In genomic region chr16:57604177-57604576, GRCh38 we compare ENCODE assay signal across 29 cellular contexts. TPM values are rescaled to one million over a fixed set of nuclear protein-coding genes. Genes with fewer than 3 reads are reported as not detected.
DNase-seq lines count a peak whose midpoint lies in the region; ATAC-seq and TF ChIP-seq lines count a peak whose summit lies in the region.
"Had no signal": no experiment of that assay in that cellular context is flagged by ENCODE, and none has a peak within 500 bp of the region (broad histone marks: within the 10 kb centered on the region; RNA-seq: fewer than 3 reads in every experiment).

No MANE protein-coding gene starts in this region.

- H3K4me1 Mint-ChIP-seq in activated CD4-positive, alpha-beta T cell treated with anti-CD3 and anti-CD28 coated beads, Interleukin-2, amount 10 ng/mL, durations not matched to agents 7 days and 5 days: peaks cover 77% of the 10 kb centered on the region
- peaks cover 61% of the 10 kb centered on the region for H3K4me1 Mint-ChIP-seq in CD8-positive, alpha-beta T cell (ENCODE audit: low read depth)
- peaks cover 20% of the 10 kb centered on the region for H3K4me1 Mint-ChIP-seq in chondrocyte (ENCODE audit: low read depth)
- no peaks in the 10 kb centered on the region for H3K4me1 Mint-ChIP-seq in osteocyte (ENCODE audit: unreplicated experiment)
- no peaks in the 10 kb centered on the region for H3K4me1 Mint-ChIP-seq in endothelial cell (ENCODE audit: unreplicated experiment)

- H3K36me3 Mint-ChIP-seq in activated CD4-positive, alpha-beta T cell treated with anti-CD3 and anti-CD28 coated beads, Interleukin-2, amount 10 ng/mL, durations not matched to agents 7 days and 5 days (ENCODE audit: low read depth): peaks cover 2% of the 10 kb centered on the region
- no peaks in the 10 kb centered on the region for H3K36me3 Mint-ChIP-seq in CD8-positive, alpha-beta T cell
- H3K36me3 Mint-ChIP-seq in chondrocyte (ENCODE audit: low read depth) (peaks cover 1% of the 10 kb centered on the region), osteocyte (ENCODE audit: unreplicated experiment) (no peaks in the 10 kb centered on the region), endothelial cell (ENCODE audit: low read depth, unreplicated experiment) (no peaks in the 10 kb centered on the region)
- H3K36me3 Mint-ChIP-seq: CD4-positive, CD25-positive, alpha-beta regulatory T cell; mesothelial cell of epicardium had no signal

- no peak for DNase-seq in activated CD4-positive, alpha-beta T cell treated with anti-CD3 and anti-CD28 coated beads, Interleukin-2, amount 10 ng/mL, durations not matched to agents 7 days and 5 days
- DNase-seq in activated CD4-positive, alpha-beta T cell treated with anti-CD3 and anti-CD28 coated beads for 48 hours: no peak
- no peak for DNase-seq in CD8-positive, alpha-beta T cell
- DNase-seq in chondrocyte (ENCODE audit: low spot score): peak; percentile 56
- DNase-seq in osteocyte (ENCODE audit: extremely low spot score, unreplicated experiment): peak; percentile 44
- DNase-seq in stimulated activated CD4-positive, alpha-beta T cell treated with anti-CD3 and anti-CD28 coated beads, Interleukin-4, amount 100 ng/mL, for 1 hour: no peak
- DNase-seq in hippocampal formation (lab: John Stamatoyannopoulos, UW): no peak
- no peak for DNase-seq in endothelial cell (ENCODE audit: low spot score)
- DNase-seq: CD4-positive, CD25-positive, alpha-beta regulatory T cell; effector CD8-positive, alpha-beta T cell; EL; foreskin fibroblast; kidney glomerular epithelial cell; naive B cell; NCI-H1092; NCI-H1694; NCI-H446; NCI-H748 treated with DMSO at 0.1 percent for 48 hours; nucleus accumbens; psoas muscle; SHP77; stimulated activated CD4-positive, alpha-beta T cell treated with anti-CD3 and anti-CD28 coated beads, Interleukin-4, amount 100 ng/mL, for 4 hours; trophoblast cell had no signal

- peaks cover 3% of the 10 kb centered on the region for H3K27me3 Mint-ChIP-seq in activated CD4-positive, alpha-beta T cell treated with anti-CD3 and anti-CD28 coated beads, Interleukin-2, amount 10 ng/mL, durations not matched to agents 7 days and 5 days
- H3K27me3 Mint-ChIP-seq in CD8-positive, alpha-beta T cell (ENCODE audit: low read depth): no peaks in the 10 kb centered on the region
- H3K27me3 Mint-ChIP-seq in chondrocyte (ENCODE audit: low read depth): no peaks in the 10 kb centered on the region
- H3K27me3 Mint-ChIP-seq in osteocyte (ENCODE audit: unreplicated experiment): peaks cover 22% of the 10 kb centered on the region
- peaks cover 3% of the 10 kb centered on the region for H3K27me3 Mint-ChIP-seq in endothelial cell (ENCODE audit: unreplicated experiment)

- no peaks in the 10 kb centered on the region for H3K9me3 ChIP-seq in CD8-positive, alpha-beta T cell (ENCODE audit: low read length)
- H3K9me3 ChIP-seq: ascending aorta, psoas muscle had no signal

- ATAC-seq in CD8-positive, alpha-beta T cell: no peak
- ATAC-seq: activated CD4-positive, CD25-positive, alpha-beta regulatory T cell treated with anti-CD3 and anti-CD28 coated beads, Interleukin-2, amount 50 U/mL, for 24 hours; esophagus mucosa; GM23338; psoas muscle; stimulated activated effector memory CD8-positive, alpha-beta T cell treated with anti-CD3 and anti-CD28 coated beads, Interleukin-12 subunit alpha, Interleukin-12 subunit beta, amount 100 ng/mL, for 72 hours had no signal

- no peak overlapping the region for H3K4me3 Mint-ChIP-seq in activated CD4-positive, alpha-beta T cell treated with anti-CD3 and anti-CD28 coated beads, Interleukin-2, amount 10 ng/mL, durations not matched to agents 7 days and 5 days
- H3K4me3 Mint-ChIP-seq in CD8-positive, alpha-beta T cell: no peak overlapping the region
- H3K4me3 Mint-ChIP-seq in chondrocyte (ENCODE audit: unreplicated experiment) (no peak overlapping the region), osteocyte (ENCODE audit: unreplicated experiment) (no peak overlapping the region), endothelial cell (ENCODE audit: unreplicated experiment) (no peak overlapping the region)
- H3K4me3 Mint-ChIP-seq: CD4-positive, CD25-positive, alpha-beta regulatory T cell; GM23338; mesothelial cell of epicardium; stimulated activated effector memory CD8-positive, alpha-beta T cell treated with anti-CD3 and anti-CD28 coated beads, Interleukin-12 subunit alpha, Interleukin-12 subunit beta, amount 100 ng/mL, for 72 hours had no signal

- H3K27ac ChIP-seq in CD8-positive, alpha-beta T cell (ENCODE audit: low read depth, low read length): no peak overlapping the region
- H3K27ac ChIP-seq: ascending aorta, psoas muscle had no signal

- no peaks in the 10 kb centered on the region for H3K27me3 ChIP-seq in CD8-positive, alpha-beta T cell (ENCODE audit: insufficient read depth, low read length)
- H3K27me3 ChIP-seq: ascending aorta had no signal

- H3K9me3 Mint-ChIP-seq in activated CD4-positive, alpha-beta T cell treated with anti-CD3 and anti-CD28 coated beads, Interleukin-2, amount 10 ng/mL, durations not matched to agents 7 days and 5 days: peaks cover 2% of the 10 kb centered on the region
- H3K9me3 Mint-ChIP-seq in CD8-positive, alpha-beta T cell: no peaks in the 10 kb centered on the region
- no peaks in the 10 kb centered on the region for H3K9me3 Mint-ChIP-seq in chondrocyte (ENCODE audit: low read depth)
- H3K9me3 Mint-ChIP-seq in osteocyte (ENCODE audit: unreplicated experiment): no peaks in the 10 kb centered on the region
- no peaks in the 10 kb centered on the region for H3K9me3 Mint-ChIP-seq in endothelial cell (ENCODE audit: unreplicated experiment)
- H3K9me3 Mint-ChIP-seq: CD4-positive, CD25-positive, alpha-beta regulatory T cell; GM23338; mesothelial cell of epicardium; naive B cell; stimulated activated effector memory CD8-positive, alpha-beta T cell treated with anti-CD3 and anti-CD28 coated beads, Interleukin-12 subunit alpha, Interleukin-12 subunit beta, amount 100 ng/mL, for 72 hours had no signal

- H3K4me1 ChIP-seq in CD8-positive, alpha-beta T cell (ENCODE audit: insufficient read depth, low read length): peaks cover 48% of the 10 kb centered on the region
- H3K4me1 ChIP-seq: ascending aorta had no signal

- no peaks in the 10 kb centered on the region for H3K36me3 ChIP-seq in CD8-positive, alpha-beta T cell (ENCODE audit: insufficient read depth, low read length)
- H3K36me3 ChIP-seq: ascending aorta had no signal

- peak overlapping the region; percentile 46 for H3K27ac Mint-ChIP-seq in activated CD4-positive, alpha-beta T cell treated with anti-CD3 and anti-CD28 coated beads, Interleukin-2, amount 10 ng/mL, durations not matched to agents 7 days and 5 days
- H3K27ac Mint-ChIP-seq in CD8-positive, alpha-beta T cell: peak overlapping the region; percentile 22
- H3K27ac Mint-ChIP-seq in chondrocyte (ENCODE audit: unreplicated experiment) (no peak overlapping the region), osteocyte (ENCODE audit: unreplicated experiment) (no peak overlapping the region), endothelial cell (ENCODE audit: unreplicated experiment) (no peak overlapping the region)
- H3K27ac Mint-ChIP-seq: GM23338, mesothelial cell of epicardium, naive B cell had no signal

- POLR2A ChIA-PET in activated CD4-positive, alpha-beta T cell treated with anti-CD3 and anti-CD28 coated beads, Interleukin-2, amount 10 ng/mL, durations not matched to agents 7 days and 5 days (lab: Charles Lee): no interaction called here
- POLR2A ChIA-PET in CD8-positive, alpha-beta T cell (lab: Charles Lee): no interaction called here

- CTCF ChIA-PET in activated CD4-positive, alpha-beta T cell treated with anti-CD3 and anti-CD28 coated beads, Interleukin-2, amount 10 ng/mL, durations not matched to agents 7 days and 5 days (lab: Charles Lee): interaction anchor here (0.6 to 0.9 kb wide), 3 partner anchors 11 to 28 kb away, joined by 3 read pairs; no protein-coding TSS in a partner anchor
- CTCF ChIA-PET in CD8-positive, alpha-beta T cell (lab: Charles Lee): interaction anchor here (6.9 to 15.1 kb wide), 2 partner anchors 12 to 43 kb away, joined by 60 to 180 read pairs; no protein-coding TSS in a partner anchor

- no peak overlapping the region for H3K4me3 ChIP-seq in CD8-positive, alpha-beta T cell (ENCODE audit: low read depth, low read length)
- H3K4me3 ChIP-seq: ascending aorta, GM23338, psoas muscle had no signal

- intact Hi-C loops in CD8-positive, alpha-beta T cell (cut with DNase I, micrococcal nuclease): no loop called here

- TF ChIP-seq CTCF in CD8-positive, alpha-beta T cell (IDR thresholded peaks at IDR 0.05): no peak
- TF ChIP-seq CTCF in chondrocyte (IDR thresholded peaks at IDR 0.05): no peak
- no peak for TF ChIP-seq CTCF in osteocyte (IDR thresholded peaks at IDR 0.05)
- no peak for TF ChIP-seq CTCF in endothelial cell (IDR thresholded peaks at IDR 0.05; ENCODE audit: unreplicated experiment)

RNA-seq across cellular contexts. Expression of gene ADGRG1, which starts 24.3 kb away (rescaled TPM):
- 1 to 10 TPM; 2.2 to 2.9 TPM for total RNA-seq in activated CD4-positive, alpha-beta T cell treated with anti-CD3 and anti-CD28 coated beads, Interleukin-2, amount 10 ng/mL, durations not matched to agents 7 days and 5 days
- total RNA-seq in CD8-positive, alpha-beta T cell: 1 to 10 TPM; 3.8 to 4.4 TPM
- total RNA-seq in chondrocyte (16.8 to 57.8 TPM (median 56.3 TPM) in 3 replicates), osteocyte (4.6 and 4.8 TPM in 2 replicates), endothelial cell (ENCODE audit: unreplicated experiment) (2.7 TPM)

Comparison
In these comparisons a context has a peak if more than half of its experiments do, and no peak if none do; other contexts are left out.
1. DNase-seq: peak in chondrocyte (single experiment) and osteocyte (single experiment); none in activated CD4-positive, alpha-beta T cell treated with anti-CD3 and anti-CD28 coated beads, Interleukin-2, amount 10 ng/mL, durations not matched to agents 7 days and 5 days (single experiment), activated CD4-positive, alpha-beta T cell treated with anti-CD3 and anti-CD28 coated beads for 48 hours (single experiment), CD8-positive, alpha-beta T cell (0 of 7), stimulated activated CD4-positive, alpha-beta T cell treated with anti-CD3 and anti-CD28 coated beads, Interleukin-4, amount 100 ng/mL, for 1 hour (single experiment), hippocampal formation (0 of 2) and endothelial cell (single experiment).
2. H3K27ac Mint-ChIP-seq: peak in activated CD4-positive, alpha-beta T cell treated with anti-CD3 and anti-CD28 coated beads, Interleukin-2, amount 10 ng/mL, durations not matched to agents 7 days and 5 days (single experiment) and CD8-positive, alpha-beta T cell (single experiment); none in chondrocyte (single experiment), osteocyte (single experiment) and endothelial cell (single experiment).